ENCODE assay signal across 29 cellular contexts in genomic region chr3:149990423-149990953, GRCh38.
"Had no signal": no experiment of that assay in that cellular context is flagged by ENCODE, and none has a peak within 500 bp of the region (broad histone marks: within the 10 kb centered on the region; RNA-seq: fewer than 3 reads in every experiment).

No MANE protein-coding gene starts in this region.

- H3K27ac ChIP-seq: brain microvascular endothelial cell, psoas muscle, stomach, transverse colon, WERI-Rb-1 had no signal

- H3K4me3 ChIP-seq: mucosa of descending colon, psoas muscle, smooth muscle cell, stomach, transverse colon had no signal

- FAIRE-seq: astrocyte, frontal cortex, TTC549 had no signal

- ATAC-seq: effector memory CD8-positive, alpha-beta T cell; esophagus mucosa; left ventricle myocardium superior; mucosa of descending colon; natural killer cell treated with Interleukin-12 subunit alpha and Interleukin-12 subunit beta and Interleukin-15 and Interleukin-18, amount 100 ng/mL, for 72 hours; psoas muscle; stimulated activated naive B cell treated with anti-CD40 and anti-IgM and Interleukin-4, amounts not matched to agents 10 μg/mL and 1 μg/mL and 100 μg/mL, for 72 hours had no signal

- H3K4me2 ChIP-seq: smooth muscle cell had no signal

- H3K4me1 ChIP-seq: psoas muscle, stomach, transverse colon had no signal

- H3K4me1 Mint-ChIP-seq: activated CD4-positive, alpha-beta T cell treated with anti-CD3 and anti-CD28 coated beads, Interleukin-2, amount 10 ng/mL, durations not matched to agents 24 days and 14 days; activated naive CD8-positive, alpha-beta T cell treated with anti-CD3 and anti-CD28 coated beads for 36 hours; stimulated activated naive B cell treated with anti-CD40 and anti-IgM and Interleukin-4, amounts not matched to agents 10 μg/mL and 1 μg/mL and 100 μg/mL, for 72 hours had no signal

- H3K27ac Mint-ChIP-seq: activated CD4-positive, alpha-beta memory T cell treated with anti-CD3 and anti-CD28 coated beads for 36 hours; activated CD4-positive, alpha-beta T cell treated with anti-CD3 and anti-CD28 coated beads, Interleukin-2, amount 10 ng/mL, durations not matched to agents 24 days and 14 days; activated naive CD4-positive, alpha-beta T cell treated with anti-CD3 and anti-CD28 coated beads for 36 hours; activated naive CD8-positive, alpha-beta T cell treated with anti-CD3 and anti-CD28 coated beads for 36 hours; activated T-helper 1 cell treated with anti-CD3 and anti-CD28 coated beads, Interleukin-12 subunit alpha, Interleukin-12 subunit beta, Interleukin-2, Interleukin-4 antibody, amounts not matched to agents 30 ng/mL and 10 ng/mL and 1 ng/mL, durations not matched to agents 14 hours and 24 hours and 36 hours; effector memory CD8-positive, alpha-beta T cell; natural killer cell treated with Interleukin-12 subunit alpha and Interleukin-12 subunit beta and Interleukin-15 and Interleukin-18, amount 100 ng/mL, for 72 hours; stimulated activated naive B cell treated with anti-CD40 and anti-IgM and Interleukin-4, amounts not matched to agents 10 μg/mL and 1 μg/mL and 100 μg/mL, for 72 hours; T-helper 1 cell treated with Interleukin-12 subunit alpha and Interleukin-12 subunit beta and Interleukin-4 antibody, amounts not matched to agents 30 μg/mL and 1 μg/mL, for 36 hours had no signal

- DNase-seq: activated CD4-positive, alpha-beta memory T cell treated with anti-CD3 and anti-CD28 coated beads for 36 hours; activated CD4-positive, alpha-beta T cell treated with anti-CD3 and anti-CD28 coated beads, Interleukin-2, amount 10 ng/mL, durations not matched to agents 24 days and 14 days; activated CD4-positive, CD25-positive, alpha-beta regulatory T cell treated with anti-CD3 and anti-CD28 coated beads, Interleukin-2, amount 50 U/mL, for 72 hours; activated CD8-positive, alpha-beta memory T cell treated with anti-CD3 and anti-CD28 coated beads, Interleukin-2, amount 50 U/mL, for 4 hours; activated effector memory CD4-positive, alpha-beta T cell treated with anti-CD3 and anti-CD28 coated beads, Interleukin-2, amount 50 U/mL, for 16 hours; activated naive CD4-positive, alpha-beta T cell treated with anti-CD3 and anti-CD28 coated beads for 36 hours; activated naive CD8-positive, alpha-beta T cell treated with anti-CD3 and anti-CD28 coated beads for 36 hours; activated T-cell treated with anti-CD3 and anti-CD28 coated beads, Interleukin-2, amount 50 U/mL, for 1 hour; brain microvascular endothelial cell; cortex of kidney; effector memory CD8-positive, alpha-beta T cell; islet precursor cell; left ventricle myocardium superior; mucosa of descending colon; psoas muscle; stimulated activated CD4-positive, alpha-beta T cell treated with anti-CD3 and anti-CD28 coated beads, Interleukin-1b, Interleukin-23, amount 100 ng/mL, for 48 hours; stimulated activated naive B cell treated with anti-CD40 and anti-IgM and Interleukin-4, amounts not matched to agents 10 μg/mL and 1 μg/mL and 100 μg/mL, for 72 hours; stomach; T-helper 9 cell; transverse colon; WERI-Rb-1 had no signal

- H3K27me3 ChIP-seq: brain microvascular endothelial cell, stomach, transverse colon had no signal

- H3K36me3 ChIP-seq: brain microvascular endothelial cell, stomach, transverse colon, WERI-Rb-1 had no signal

- H3K4me3 Mint-ChIP-seq: activated CD4-positive, alpha-beta memory T cell treated with anti-CD3 and anti-CD28 coated beads for 36 hours; activated CD4-positive, alpha-beta T cell treated with anti-CD3 and anti-CD28 coated beads, Interleukin-2, amount 10 ng/mL, durations not matched to agents 24 days and 14 days; activated naive CD4-positive, alpha-beta T cell treated with anti-CD3 and anti-CD28 coated beads for 36 hours; activated naive CD8-positive, alpha-beta T cell treated with anti-CD3 and anti-CD28 coated beads for 36 hours; activated T-helper 1 cell treated with anti-CD3 and anti-CD28 coated beads, Interleukin-12 subunit alpha, Interleukin-12 subunit beta, Interleukin-2, Interleukin-4 antibody, amounts not matched to agents 30 ng/mL and 10 ng/mL and 1 ng/mL, durations not matched to agents 14 hours and 24 hours and 36 hours; effector memory CD8-positive, alpha-beta T cell; natural killer cell treated with Interleukin-12 subunit alpha and Interleukin-12 subunit beta and Interleukin-15 and Interleukin-18, amount 100 ng/mL, for 72 hours; stimulated activated naive B cell treated with anti-CD40 and anti-IgM and Interleukin-4, amounts not matched to agents 10 μg/mL and 1 μg/mL and 100 μg/mL, for 72 hours; T-helper 1 cell treated with Interleukin-12 subunit alpha and Interleukin-12 subunit beta and Interleukin-4 antibody, amounts not matched to agents 30 μg/mL and 1 μg/mL, for 36 hours had no signal
